In the genomic region with DNA sequence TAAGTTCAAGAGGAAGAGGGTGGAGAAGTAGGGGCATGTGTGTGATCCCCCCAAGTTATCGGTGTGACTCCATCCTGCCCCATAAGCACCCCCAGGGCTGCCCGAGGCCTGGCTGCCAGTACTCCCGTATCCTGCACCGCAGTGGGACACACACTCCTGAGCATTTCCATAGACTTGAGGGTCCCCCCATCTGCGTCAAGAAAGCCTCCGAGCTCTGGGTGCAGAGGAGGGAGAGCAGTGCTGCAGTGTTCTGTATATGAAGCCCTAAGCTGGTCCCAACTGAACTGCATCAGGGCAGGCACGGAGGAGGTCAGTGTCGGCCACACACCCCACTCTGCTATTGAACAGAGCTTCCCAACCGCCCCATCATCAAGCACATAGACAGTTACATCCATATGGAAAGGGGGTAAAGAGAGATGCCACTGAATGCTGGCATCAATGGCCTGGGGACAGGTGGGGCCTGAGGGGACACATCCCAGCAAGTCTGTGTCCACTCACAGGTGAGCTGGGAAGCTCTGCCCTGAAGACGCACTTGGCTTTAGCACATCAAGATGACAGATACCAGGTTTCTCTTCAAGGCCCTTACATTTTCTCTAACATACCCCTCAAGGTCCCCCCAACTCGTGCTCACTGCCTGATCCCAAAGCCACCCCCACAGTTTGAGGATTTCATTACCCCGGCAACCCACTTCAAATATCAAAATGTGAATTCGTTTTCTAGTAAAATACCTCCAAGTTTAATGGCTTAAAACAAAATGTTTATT, we compare ENCODE assay signal across 1 cellular context.
TF ChIP-seq lines count a peak whose summit lies in the region.

No MANE protein-coding gene starts in this region.

TF ChIP-seq in K562, 482 proteins besides CTCF, POLR2A, EP300 and RAD21 (continued from another document):
- TF ChIP-seq, protein P1, sequence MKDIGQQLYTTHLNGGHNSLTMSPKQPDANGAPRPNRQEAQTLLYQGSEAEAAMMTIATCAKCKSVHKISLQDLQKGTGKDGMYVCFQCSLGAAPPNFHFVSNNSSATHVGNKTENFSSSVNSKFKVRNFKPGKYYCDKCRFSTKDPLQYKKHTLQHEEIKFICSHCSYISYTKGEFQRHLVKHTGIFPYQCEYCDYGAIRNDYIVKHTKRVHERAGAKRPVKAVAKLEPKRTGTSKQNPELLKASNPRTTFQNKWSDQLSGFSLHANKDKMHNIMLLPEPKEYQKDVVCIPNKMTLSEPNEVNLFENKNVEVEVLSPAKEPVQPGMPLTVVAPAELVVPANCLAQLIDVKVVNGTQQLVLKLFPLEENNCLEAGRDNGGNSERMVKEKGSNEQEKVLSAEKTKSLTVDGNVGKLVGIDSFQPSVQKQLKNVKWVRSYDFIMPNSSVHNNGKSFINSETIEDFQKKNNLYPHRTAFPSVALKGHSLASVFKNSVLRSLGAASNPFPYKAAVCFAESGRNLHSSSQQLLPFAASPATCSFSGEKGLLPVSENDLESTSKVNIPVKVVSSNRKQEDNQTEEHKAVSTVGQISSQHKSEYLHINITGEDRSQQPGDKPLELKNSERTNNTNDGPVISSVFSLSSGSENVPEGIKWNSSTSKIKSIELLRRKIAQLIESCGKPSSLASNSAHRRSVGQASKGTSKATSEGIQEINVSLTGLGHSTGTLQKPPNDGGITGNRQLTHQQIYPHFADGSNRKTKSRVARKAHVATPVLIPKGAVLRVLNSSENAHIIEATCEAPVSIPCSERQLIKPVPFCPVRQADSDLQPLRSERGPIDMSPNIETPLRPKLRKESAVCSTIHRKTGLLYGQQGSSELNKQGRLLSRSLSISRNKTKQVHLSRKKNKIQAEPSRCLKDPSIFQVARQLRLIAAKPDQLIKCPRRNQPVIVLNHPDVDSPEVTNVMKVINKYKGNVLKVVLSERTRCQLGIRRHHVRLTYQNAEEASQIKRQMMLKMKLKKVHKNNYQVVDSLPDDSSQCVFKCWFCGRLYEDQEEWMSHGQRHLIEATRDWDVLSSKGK (CRISPR knock-in tag; IDR thresholded peaks at IDR 0.05), result no peak
- TF ChIP-seq RBM22 (IDR thresholded peaks at IDR 0.05; ENCODE audit: low read depth, low read length, poor library complexity, severe bottlenecking), result no peak
- no peak for TF ChIP-seq MAZ (CRISPR knock-in tag; conservative IDR thresholded peaks at IDR 0.05 in 1 of 2, IDR thresholded peaks at IDR 0.05 in 1 of 2)
- TF ChIP-seq HDAC8 (tag; IDR thresholded peaks at IDR 0.05), result no peak
- no peak for TF ChIP-seq U2AF2 (optimal IDR thresholded peaks at IDR 0.05; ENCODE audit: low read depth, low read length)
